18 cellular contexts compared by ENCODE assay signal in genomic region chr14:32368107-32368506, GRCh38.
"Had no signal": no experiment of that assay in that cellular context is flagged by ENCODE, and none has a peak within 500 bp of the region (broad histone marks: within the 10 kb centered on the region; RNA-seq: fewer than 3 reads in every experiment).

No MANE protein-coding gene starts in this region.

- H3K9me3 ChIP-seq: lower lobe of right lung, neutrophil, testis had no signal

- DNase-seq: activated CD4-positive, alpha-beta memory T cell treated with anti-CD3 and anti-CD28 coated beads for 36 hours; activated CD4-positive, CD25-positive, alpha-beta regulatory T cell treated with anti-CD3 and anti-CD28 coated beads, Interleukin-2, amount 50 U/mL, for 72 hours; activated effector memory CD4-positive, alpha-beta T cell treated with anti-CD3 and anti-CD28 coated beads, Interleukin-2, amount 50 U/mL, for 16 hours; activated T-cell treated with anti-CD3 and anti-CD28 coated beads, Interleukin-2, amount 50 U/mL, for 4 hours; amniotic stem cell; effector CD8-positive, alpha-beta T cell; hypothalamus; left cardiac atrium; lower lobe of right lung; naive thymus-derived CD4-positive, alpha-beta T cell; stimulated activated CD4-positive, alpha-beta T cell treated with anti-CD3 and anti-CD28 coated beads, Interleukin-4, amount 100 ng/mL, for 1 hour; stimulated activated CD8-positive, alpha-beta memory T cell treated with anti-CD3 and anti-CD28 coated beads, Interleukin-4, amount 100 ng/mL, for 48 hours; stimulated activated naive CD8-positive, alpha-beta T cell treated with anti-CD3 and anti-CD28 coated beads, Interleukin-15, Interleukin-2, amounts not matched to agents 100 U/mL and 50 U/mL, for 24 hours; testis had no signal

- H3K27me3 ChIP-seq: neutrophil, testis had no signal

- ATAC-seq: activated naive CD4-positive, alpha-beta T cell treated with anti-CD3 and anti-CD28 coated beads, Interleukin-2, amount 50 U/mL, for 72 hours; activated T-cell treated with anti-CD3 and anti-CD28 coated beads, Interleukin-2, amount 50 U/mL, for 4 hours; lower lobe of right lung; naive thymus-derived CD4-positive, alpha-beta T cell; sciatic nerve; stimulated activated naive CD8-positive, alpha-beta T cell treated with anti-CD3 and anti-CD28 coated beads, Interleukin-15, Interleukin-2, amounts not matched to agents 100 U/mL and 50 U/mL, for 24 hours had no signal

- H3K27ac ChIP-seq: lower lobe of right lung, neutrophil had no signal

- H3K4me3 ChIP-seq: coronary artery, lower lobe of right lung, testis had no signal

- H3K36me3 ChIP-seq: lower lobe of right lung, neutrophil had no signal

- H3K4me1 ChIP-seq: lower lobe of right lung had no signal
